In genomic region chr9:70127036-70127435, GRCh38 we compare ENCODE assay signal across 21 cellular contexts.
"Had no signal": no experiment of that assay in that cellular context is flagged by ENCODE, and none has a peak within 500 bp of the region (broad histone marks: within the 10 kb centered on the region; RNA-seq: fewer than 3 reads in every experiment).

No MANE protein-coding gene starts in this region.

- H3K27ac Mint-ChIP-seq: activated CD4-positive, alpha-beta T cell treated with anti-CD3 and anti-CD28 coated beads for 36 hours; activated CD8-positive, alpha-beta memory T cell treated with anti-CD3 and anti-CD28 coated beads, Interleukin-2, amount 10 ng/mL, durations not matched to agents 7 days and 5 days; activated CD8-positive, alpha-beta T cell treated with anti-CD3 and anti-CD28 coated beads, Interleukin-2, amount 10 ng/mL, durations not matched to agents 7 days and 5 days; activated naive CD4-positive, alpha-beta T cell treated with anti-CD3 and anti-CD28 coated beads, Interleukin-2, amount 50 U/mL, for 24 hours; activated naive CD8-positive, alpha-beta T cell treated with anti-CD3 and anti-CD28 coated beads, Interleukin-2, amount 50 U/mL, for 24 hours; activated T-helper 2 cell treated with anti-CD3 and anti-CD28 coated beads, Interferon-gamma antibody, Interleukin-2, Interleukin-4, amounts not matched to agents 10 μg/mL and 5 μg/mL and 100 μg/mL, durations not matched to agents 14 hours and 24 hours and 36 hours; nephron had no signal

- ATAC-seq: activated CD4-positive, alpha-beta T cell treated with anti-CD3 and anti-CD28 coated beads for 36 hours; activated CD8-positive, alpha-beta memory T cell treated with anti-CD3 and anti-CD28 coated beads, Interleukin-2, amount 10 ng/mL, durations not matched to agents 7 days and 5 days; activated CD8-positive, alpha-beta T cell treated with anti-CD3 and anti-CD28 coated beads, Interleukin-2, amount 10 ng/mL, durations not matched to agents 7 days and 5 days; activated naive CD8-positive, alpha-beta T cell treated with anti-CD3 and anti-CD28 coated beads, Interleukin-2, amount 50 U/mL, for 24 hours; esophagus mucosa; foreskin keratinocyte; left lobe of liver; stimulated activated naive CD8-positive, alpha-beta T cell treated with anti-CD3 and anti-CD28 coated beads, Interleukin-15, Interleukin-2, amounts not matched to agents 100 U/mL and 50 U/mL, for 24 hours had no signal

- H3K27ac ChIP-seq: foreskin keratinocyte, right lobe of liver had no signal

- H3K9me3 ChIP-seq: heart right ventricle, right lobe of liver, thoracic aorta had no signal

- H3K36me3 ChIP-seq: right lobe of liver, thoracic aorta had no signal

- H3K27me3 Mint-ChIP-seq: activated CD4-positive, alpha-beta T cell treated with anti-CD3 and anti-CD28 coated beads for 36 hours; activated naive CD4-positive, alpha-beta T cell treated with anti-CD3 and anti-CD28 coated beads, Interleukin-2, amount 50 U/mL, for 24 hours; activated naive CD8-positive, alpha-beta T cell treated with anti-CD3 and anti-CD28 coated beads, Interleukin-2, amount 50 U/mL, for 24 hours had no signal

- DNase-seq: activated CD4-positive, alpha-beta T cell treated with anti-CD3 and anti-CD28 coated beads for 36 hours; activated CD4-positive, CD25-positive, alpha-beta regulatory T cell; activated CD8-positive, alpha-beta memory T cell treated with anti-CD3 and anti-CD28 coated beads, Interleukin-2, amount 10 ng/mL, durations not matched to agents 7 days and 5 days; activated CD8-positive, alpha-beta T cell treated with anti-CD3 and anti-CD28 coated beads, Interleukin-2, amount 10 ng/mL, durations not matched to agents 7 days and 5 days; activated naive CD8-positive, alpha-beta T cell treated with anti-CD3 and anti-CD28 coated beads, Interleukin-2, amount 50 U/mL, for 24 hours; activated T-cell treated with anti-CD3 and anti-CD28 coated beads, Interleukin-2, amount 50 U/mL, for 48 hours; cerebellar nuclear complex; foreskin keratinocyte; heart right ventricle; mammary epithelial cell; posterior cingulate gyrus; right lobe of liver; stimulated activated CD4-positive, alpha-beta T cell treated with anti-CD3 and anti-CD28 coated beads, Interleukin-12 subunit alpha, Interleukin-12 subunit beta, amount 100 ng/mL, for 4 hours; stimulated activated CD4-positive, alpha-beta T cell treated with anti-CD3 and anti-CD28 coated beads, Interleukin-4, amount 100 ng/mL, for 1 hour; stimulated activated naive CD8-positive, alpha-beta T cell treated with anti-CD3 and anti-CD28 coated beads, Interleukin-15, Interleukin-2, amounts not matched to agents 100 U/mL and 50 U/mL, for 24 hours had no signal

- H3K9me3 Mint-ChIP-seq: activated naive CD4-positive, alpha-beta T cell treated with anti-CD3 and anti-CD28 coated beads, Interleukin-2, amount 50 U/mL, for 24 hours; activated naive CD8-positive, alpha-beta T cell treated with anti-CD3 and anti-CD28 coated beads, Interleukin-2, amount 50 U/mL, for 24 hours; activated T-helper 2 cell treated with anti-CD3 and anti-CD28 coated beads, Interferon-gamma antibody, Interleukin-2, Interleukin-4, amounts not matched to agents 10 μg/mL and 5 μg/mL and 100 μg/mL, durations not matched to agents 14 hours and 24 hours and 36 hours; nephron had no signal

- H3K36me3 Mint-ChIP-seq: activated CD8-positive, alpha-beta memory T cell treated with anti-CD3 and anti-CD28 coated beads, Interleukin-2, amount 10 ng/mL, durations not matched to agents 7 days and 5 days; activated naive CD4-positive, alpha-beta T cell treated with anti-CD3 and anti-CD28 coated beads, Interleukin-2, amount 50 U/mL, for 24 hours had no signal

- H3K4me1 Mint-ChIP-seq: activated CD4-positive, alpha-beta T cell treated with anti-CD3 and anti-CD28 coated beads for 36 hours; activated CD8-positive, alpha-beta memory T cell treated with anti-CD3 and anti-CD28 coated beads, Interleukin-2, amount 10 ng/mL, durations not matched to agents 7 days and 5 days; activated naive CD4-positive, alpha-beta T cell treated with anti-CD3 and anti-CD28 coated beads, Interleukin-2, amount 50 U/mL, for 24 hours; activated naive CD8-positive, alpha-beta T cell treated with anti-CD3 and anti-CD28 coated beads, Interleukin-2, amount 50 U/mL, for 24 hours had no signal

- H3K27me3 ChIP-seq: foreskin keratinocyte, heart right ventricle, right lobe of liver had no signal

- H3K4me3 Mint-ChIP-seq: activated CD4-positive, alpha-beta T cell treated with anti-CD3 and anti-CD28 coated beads for 36 hours; activated CD8-positive, alpha-beta memory T cell treated with anti-CD3 and anti-CD28 coated beads, Interleukin-2, amount 10 ng/mL, durations not matched to agents 7 days and 5 days; activated CD8-positive, alpha-beta T cell treated with anti-CD3 and anti-CD28 coated beads, Interleukin-2, amount 10 ng/mL, durations not matched to agents 7 days and 5 days; activated naive CD4-positive, alpha-beta T cell treated with anti-CD3 and anti-CD28 coated beads, Interleukin-2, amount 50 U/mL, for 24 hours; activated naive CD8-positive, alpha-beta T cell treated with anti-CD3 and anti-CD28 coated beads, Interleukin-2, amount 50 U/mL, for 24 hours; nephron had no signal

- H3K4me3 ChIP-seq: heart right ventricle, right lobe of liver, thoracic aorta had no signal

- H3K4me1 ChIP-seq: right lobe of liver had no signal
